ENCODE assay signal across 8 cellular contexts in the genomic region with DNA sequence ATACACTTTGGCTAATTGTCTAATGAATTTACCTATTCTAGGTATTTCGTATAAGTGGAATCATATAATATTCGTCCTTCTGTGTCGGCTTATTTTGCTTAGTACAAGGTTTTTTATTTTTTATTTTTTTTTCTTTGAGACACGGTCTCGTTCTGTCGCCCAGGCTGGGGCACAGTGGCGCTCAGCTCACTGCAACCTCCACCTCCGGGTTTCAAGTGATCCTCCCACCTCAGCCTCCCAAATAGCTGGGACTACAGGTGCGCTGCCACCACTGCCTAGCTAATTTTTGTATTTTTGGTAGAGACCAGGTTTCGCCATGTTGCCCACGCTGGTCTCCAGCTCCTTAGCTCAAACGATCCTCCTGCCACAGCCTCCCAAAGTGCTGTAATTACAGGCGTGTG. TPM values are rescaled to one million over a fixed set of nuclear protein-coding genes. Genes with fewer than 3 reads are reported as not detected.
DNase-seq lines count a peak whose midpoint lies in the region; TF ChIP-seq lines count a peak whose summit lies in the region.

No MANE protein-coding gene starts in this region.

- peak overlapping the region; percentile 73 for H3K9ac ChIP-seq in Karpas-422 (ENCODE audit: low read length)

- peak overlapping the region; percentile 74 for H2AFZ ChIP-seq in Karpas-422 (ENCODE audit: low read length)

- H3K27me3 Mint-ChIP-seq in nephron progenitor cell (ENCODE audit: low read depth, poor library complexity), result no peaks in the 10 kb centered on the region

- H3K4me3 Mint-ChIP-seq in nephron progenitor cell, result peak overlapping the region; percentile 89

- H3K4me3 ChIP-seq in AG09309 (ENCODE audit: control insufficient read depth, low read depth, low read length), result peak overlapping the region; percentile 37
- peak overlapping the region; percentile 62 for H3K4me3 ChIP-seq in Karpas-422 (ENCODE audit: low read length)

- no peaks in the 10 kb centered on the region for H3K36me3 ChIP-seq in Karpas-422 (ENCODE audit: insufficient read depth, low read length)

- H3K27ac ChIP-seq in Karpas-422 (ENCODE audit: low read length), result peak overlapping the region; percentile 73
- peak overlapping the region; percentile 100 for H3K27ac ChIP-seq in cingulate gyrus (ENCODE audit: low read depth, low read length)

- H3K9me2 ChIP-seq in Karpas-422 (replicated peaks; ENCODE audit: insufficient read depth, low read length), result no peaks in the 10 kb centered on the region

- H3K4me1 Mint-ChIP-seq in nephron progenitor cell, result peaks cover 78% of the 10 kb centered on the region

- no peaks in the 10 kb centered on the region for H3K36me3 Mint-ChIP-seq in nephron progenitor cell (ENCODE audit: low read depth)

- H3K27ac Mint-ChIP-seq in nephron progenitor cell, result peak overlapping the region; percentile 100

- no peak for DNase-seq in AG09309 (ENCODE audit: low read depth)
- DNase-seq in Karpas-422, result no peak
- no peak for DNase-seq in nephron progenitor cell
- no peak for DNase-seq in COLO668 (lab: John Stamatoyannopoulos, UW; ENCODE audit: unreplicated experiment)
- no peak for DNase-seq in activated effector memory CD4-positive, alpha-beta T cell treated with Interleukin-2 at 50 U/mL for 16 hours
- DNase-seq in NCI-H2081 (lab: John Stamatoyannopoulos, UW), result no peak
- DNase-seq in SIG-M5 (lab: John Stamatoyannopoulos, UW), result no peak

- H3K4me1 ChIP-seq in Karpas-422 (ENCODE audit: low read length), result peaks cover 68% of the 10 kb centered on the region

- H3K79me2 ChIP-seq in Karpas-422 (ENCODE audit: low read length), result no peaks in the 10 kb centered on the region

- peak overlapping the region; percentile 72 for H3K4me2 ChIP-seq in Karpas-422 (ENCODE audit: low read depth, low read length, poor library complexity, severe bottlenecking)

- H3K27me3 ChIP-seq in Karpas-422 (ENCODE audit: low read length), result no peaks in the 10 kb centered on the region

- peaks cover 5% of the 10 kb centered on the region for H3K9me3 Mint-ChIP-seq in nephron progenitor cell

- no peaks in the 10 kb centered on the region for H3K9me3 ChIP-seq in Karpas-422 (ENCODE audit: low read length)

- TF ChIP-seq CTCF in AG09309 (IDR thresholded peaks at IDR 0.05; ENCODE audit: control insufficient read depth, insufficient read depth, low read depth, low read length, missing control alignments), result no peak
- TF ChIP-seq CTCF in nephron progenitor cell (IDR thresholded peaks at IDR 0.05), result no peak

- no peaks in the 10 kb centered on the region for H4K20me1 ChIP-seq in Karpas-422 (ENCODE audit: insufficient read depth, low read depth, low read length)

RNA-seq across cellular contexts. Expression of a gene that starts 38.2 kb away (rescaled TPM):
- total RNA-seq in Karpas-422 (2014; rRNA removed; shearing (Covaris generic); ENCODE audit: low replicate concordance), result 91.7 and 128 TPM in 2 replicates
